In genomic region chr11:128796275-128796674, GRCh38 we compare ENCODE assay signal across 10 cellular contexts.
DNase-seq lines count a peak whose midpoint lies in the region; ATAC-seq and TF ChIP-seq lines count a peak whose summit lies in the region.
"Had no signal": no experiment of that assay in that cellular context is flagged by ENCODE, and none has a peak within 500 bp of the region (broad histone marks: within the 10 kb centered on the region; RNA-seq: fewer than 3 reads in every experiment).

No MANE protein-coding gene starts in this region.

- H3K4me3 Mint-ChIP-seq in activated CD8-positive, alpha-beta T cell treated with anti-CD3 and anti-CD28 coated beads, Interleukin-2, amount 10 ng/mL, durations not matched to agents 7 days and 5 days: no peak overlapping the region
- H3K4me3 Mint-ChIP-seq: activated CD4-positive, alpha-beta T cell treated with anti-CD3 and anti-CD28 coated beads, Interleukin-2, amount 10 ng/mL, durations not matched to agents 24 days and 14 days had no signal

- H3K4me3 ChIP-seq in brain microvascular endothelial cell (ENCODE audit: low read depth, low read length) (no peak overlapping the region), gastrocnemius medialis (no peak overlapping the region), A673 (ENCODE audit: low read depth, low read length, poor library complexity, severe bottlenecking) (no peak overlapping the region)

- no peak for TF ChIP-seq POLR2A in gastrocnemius medialis (IDR thresholded peaks at IDR 0.05)

- in situ Hi-C loops in brain microvascular endothelial cell (cut with HindIII; ENCODE audit: low pct_ligation_motif_present, low sequenced_read_pairs) (no loop called here), gastrocnemius medialis (cut with MboI; ENCODE audit: low sequenced_read_pairs in 4 of 4) (no loop called here)

- H3K27ac ChIP-seq in brain microvascular endothelial cell (peak overlapping the region; percentile 43), gastrocnemius medialis (no peak overlapping the region), A673 (ENCODE audit: low read depth, low read length, poor library complexity, severe bottlenecking) (no peak overlapping the region)

- H3K27me3 ChIP-seq in brain microvascular endothelial cell (replicated peaks): no peaks in the 10 kb centered on the region
- H3K27me3 ChIP-seq in gastrocnemius medialis: no peaks in the 10 kb centered on the region
- no peaks in the 10 kb centered on the region for H3K27me3 ChIP-seq in A673 (replicated peaks; ENCODE audit: insufficient read depth, low read depth, low read length, poor library complexity)

- ATAC-seq in GM19438 (IDR thresholded peaks at IDR 0.05; ENCODE audit: low read depth, unreplicated experiment): peak; percentile 92
- ATAC-seq in HG03066 (IDR thresholded peaks at IDR 0.05; ENCODE audit: low read depth, unreplicated experiment): peak; percentile 97
- ATAC-seq in activated CD8-positive, alpha-beta T cell treated with anti-CD3 and anti-CD28 coated beads, Interleukin-2, amount 10 ng/mL, durations not matched to agents 7 days and 5 days: no peak
- ATAC-seq in gastrocnemius medialis: no peak

- TF ChIP-seq CTCF in brain microvascular endothelial cell (IDR thresholded peaks at IDR 0.05; ENCODE audit: low read depth, low read length, missing control alignments) (no peak), gastrocnemius medialis (IDR thresholded peaks at IDR 0.05 in 4 of 5, conservative IDR thresholded peaks at IDR 0.05 in 1 of 5) (no peak), A673 (conservative IDR thresholded peaks at IDR 0.05; ENCODE audit: low read depth, low read length) (no peak)

- no peaks in the 10 kb centered on the region for H3K27me3 Mint-ChIP-seq in activated CD8-positive, alpha-beta T cell treated with anti-CD3 and anti-CD28 coated beads, Interleukin-2, amount 10 ng/mL, durations not matched to agents 7 days and 5 days (ENCODE audit: low read depth)
- H3K27me3 Mint-ChIP-seq: activated CD4-positive, alpha-beta T cell treated with anti-CD3 and anti-CD28 coated beads, Interleukin-2, amount 10 ng/mL, durations not matched to agents 24 days and 14 days had no signal

- peaks cover 3% of the 10 kb centered on the region for H3K4me1 Mint-ChIP-seq in activated CD8-positive, alpha-beta T cell treated with anti-CD3 and anti-CD28 coated beads, Interleukin-2, amount 10 ng/mL, durations not matched to agents 7 days and 5 days (ENCODE audit: low read depth)

- H3K36me3 Mint-ChIP-seq in activated CD8-positive, alpha-beta T cell treated with anti-CD3 and anti-CD28 coated beads, Interleukin-2, amount 10 ng/mL, durations not matched to agents 7 days and 5 days (ENCODE audit: low read depth): peaks cover 62% of the 10 kb centered on the region

- DNase-seq in ELR (ENCODE audit: low read depth) (peak; percentile 61), brain microvascular endothelial cell (peak; percentile 69), Ammon's horn (ENCODE audit: low spot score) (no peak), gastrocnemius medialis (no peak), A673 (ENCODE audit: low spot score) (no peak)
- DNase-seq in activated CD8-positive, alpha-beta T cell treated with anti-CD3 and anti-CD28 coated beads, Interleukin-2, amount 10 ng/mL, durations not matched to agents 7 days and 5 days: no peak
- DNase-seq: activated CD4-positive, alpha-beta T cell treated with anti-CD3 and anti-CD28 coated beads, Interleukin-2, amount 10 ng/mL, durations not matched to agents 24 days and 14 days; NCI-H1436 had no signal

- no peaks in the 10 kb centered on the region for H3K4me1 ChIP-seq in gastrocnemius medialis
- H3K4me1 ChIP-seq in A673 (ENCODE audit: insufficient read depth, low read length, poor library complexity, severe bottlenecking): no peaks in the 10 kb centered on the region

- BruUV-seq in A673 (replicated peaks; lab: Mats Ljungman, UMichigan): no TSS peak

- intact Hi-C loops in gastrocnemius medialis (cut with DNase I; ENCODE audit: low total_unique reads): no loop called here
- intact Hi-C loops in A673 (cut with micrococcal nuclease; ENCODE audit: unreplicated experiment): no loop called here

- H3K9me3 Mint-ChIP-seq in activated CD8-positive, alpha-beta T cell treated with anti-CD3 and anti-CD28 coated beads, Interleukin-2, amount 10 ng/mL, durations not matched to agents 7 days and 5 days (ENCODE audit: insufficient read depth): no peaks in the 10 kb centered on the region
- H3K9me3 Mint-ChIP-seq: activated CD4-positive, alpha-beta T cell treated with anti-CD3 and anti-CD28 coated beads, Interleukin-2, amount 10 ng/mL, durations not matched to agents 24 days and 14 days had no signal

- no peaks in the 10 kb centered on the region for H3K9me3 ChIP-seq in gastrocnemius medialis
- no peaks in the 10 kb centered on the region for H3K9me3 ChIP-seq in A673 (ENCODE audit: low read depth, low read length, poor library complexity, severe bottlenecking)

- POLR2A ChIA-PET in activated CD8-positive, alpha-beta T cell treated with anti-CD3 and anti-CD28 coated beads, Interleukin-2, amount 10 ng/mL, durations not matched to agents 7 days and 5 days (lab: Charles Lee): interaction anchor here (0.8 kb wide), 1 partner anchor 13 kb away, joined by 3 read pairs; no protein-coding TSS in a partner anchor
- POLR2A ChIA-PET in A673 (lab: Charles Lee; ENCODE audit: low non-redundant PET): no interaction called here

- no peak overlapping the region for H3K27ac Mint-ChIP-seq in activated CD8-positive, alpha-beta T cell treated with anti-CD3 and anti-CD28 coated beads, Interleukin-2, amount 10 ng/mL, durations not matched to agents 7 days and 5 days

- H3K36me3 ChIP-seq in brain microvascular endothelial cell (replicated peaks): peaks cover 10% of the 10 kb centered on the region
- H3K36me3 ChIP-seq in gastrocnemius medialis: no peaks in the 10 kb centered on the region
- H3K36me3 ChIP-seq in A673 (ENCODE audit: insufficient read depth, low read length, poor library complexity, severe bottlenecking): peaks cover 38% of the 10 kb centered on the region

- CTCF ChIA-PET in activated CD8-positive, alpha-beta T cell treated with anti-CD3 and anti-CD28 coated beads, Interleukin-2, amount 10 ng/mL, durations not matched to agents 7 days and 5 days (lab: Charles Lee): no interaction called here
- CTCF ChIA-PET in A673 (lab: Charles Lee): no interaction called here

Comparison
In these comparisons a context has a peak if more than half of its experiments do, and no peak if none do; other contexts are left out.
1. DNase-seq: peak in ELR (single experiment) and brain microvascular endothelial cell (single experiment); none in Ammon's horn (single experiment), activated CD8-positive, alpha-beta T cell treated with anti-CD3 and anti-CD28 coated beads, Interleukin-2, amount 10 ng/mL, durations not matched to agents 7 days and 5 days (single experiment), gastrocnemius medialis (0 of 2) and A673 (single experiment).
2. ATAC-seq: peak in GM19438 (single experiment) and HG03066 (single experiment); none in activated CD8-positive, alpha-beta T cell treated with anti-CD3 and anti-CD28 coated beads, Interleukin-2, amount 10 ng/mL, durations not matched to agents 7 days and 5 days (single experiment) and gastrocnemius medialis (0 of 2).